ENCODE assay signal across 8 cellular contexts in genomic region chr2:68653538-68653982, GRCh38. TPM values are rescaled to one million over a fixed set of nuclear protein-coding genes. Genes with fewer than 3 reads are reported as not detected.
DNase-seq lines count a peak whose midpoint lies in the region; ATAC-seq and TF ChIP-seq lines count a peak whose summit lies in the region.

No MANE protein-coding gene starts in this region.

- H3K4me3 ChIP-seq in CD8-positive, alpha-beta T cell (ENCODE audit: low read depth, low read length), result no peak overlapping the region
- H3K4me3 ChIP-seq in aorta (ENCODE audit: low read length in 2 of 2), result no peak overlapping the region

- POLR2A ChIA-PET in CD8-positive, alpha-beta T cell (lab: Charles Lee), result no interaction called here

- peak; percentile 73 for ATAC-seq in CD8-positive, alpha-beta T cell
- peak; percentile 77 for ATAC-seq in GM21367 (IDR thresholded peaks at IDR 0.05; ENCODE audit: unreplicated experiment)
- peak; percentile 36 for ATAC-seq in aorta (ENCODE audit: low FRiP score)
- ATAC-seq in HG03196 (IDR thresholded peaks at IDR 0.05; ENCODE audit: unreplicated experiment), result no peak

- no peak overlapping the region for H3K27ac ChIP-seq in CD8-positive, alpha-beta T cell (ENCODE audit: low read depth, low read length)
- H3K27ac ChIP-seq in aorta (ENCODE audit: low read depth in 1 of 2, low read length in 2 of 2), result no peak overlapping the region

- intact Hi-C loops in CD8-positive, alpha-beta T cell (cut with DNase I, micrococcal nuclease), result no loop called here
- intact Hi-C loops in aorta (cut with DNase I), result no loop called here

- no peaks in the 10 kb centered on the region for H3K36me3 ChIP-seq in CD8-positive, alpha-beta T cell (ENCODE audit: insufficient read depth, low read length)
- H3K36me3 ChIP-seq in aorta (ENCODE audit: control insufficient read depth in 1 of 2, insufficient read depth in 2 of 2, low read length in 1 of 2), result no peaks in the 10 kb centered on the region

- peak in 4 of 7 experiments; percentile 15 to 52 (median 28) for DNase-seq in CD8-positive, alpha-beta T cell
- DNase-seq in KBM-7 (peak; percentile 72), activated T-cell treated with anti-CD3 and anti-CD28 coated beads for 48 hours (ENCODE audit: low read depth) (peak; percentile 48), kidney glomerular epithelial cell (lab: John Stamatoyannopoulos, UW) (peak; percentile 28), aorta (peak in 1 of 2 donors; percentile 73), NCI-H510A (lab: John Stamatoyannopoulos, UW) (no peak)

- no peaks in the 10 kb centered on the region for H3K9me3 Mint-ChIP-seq in CD8-positive, alpha-beta T cell

- TF ChIP-seq CTCF in CD8-positive, alpha-beta T cell (IDR thresholded peaks at IDR 0.05), result no peak

- peaks cover 7% of the 10 kb centered on the region for H3K27me3 Mint-ChIP-seq in CD8-positive, alpha-beta T cell (ENCODE audit: low read depth)

- H3K9me3 ChIP-seq in CD8-positive, alpha-beta T cell (ENCODE audit: low read length), result no peaks in the 10 kb centered on the region
- H3K9me3 ChIP-seq in aorta (ENCODE audit: control insufficient read depth, low read length), result no peaks in the 10 kb centered on the region

- peaks cover 32% of the 10 kb centered on the region for H3K4me1 Mint-ChIP-seq in CD8-positive, alpha-beta T cell (ENCODE audit: low read depth)

- WGBS in aorta, 2 donors, result 18% methylated on average over 10 of the region's 10 CpGs

- H3K4me1 ChIP-seq in CD8-positive, alpha-beta T cell (ENCODE audit: insufficient read depth, low read length), result peaks cover 12% of the 10 kb centered on the region
- no peaks in the 10 kb centered on the region for H3K4me1 ChIP-seq in aorta (ENCODE audit: control insufficient read depth in 1 of 2, insufficient read depth in 2 of 2, low read length in 2 of 2)

- H3K4me3 Mint-ChIP-seq in CD8-positive, alpha-beta T cell, result peak overlapping the region; percentile 8

- in situ Hi-C loops in KBM-7 (cut with MboI; ENCODE audit: low pct_unique_long_range_greater_than_20kb, low sequenced_read_pairs), result loop anchor here (25.0 kb wide), 1 partner anchor 166 kb away; no protein-coding TSS in a partner anchor

- peak overlapping the region; percentile 2 for H3K27ac Mint-ChIP-seq in CD8-positive, alpha-beta T cell

- CTCF ChIA-PET in CD8-positive, alpha-beta T cell (lab: Charles Lee), result no interaction called here

- no peaks in the 10 kb centered on the region for H3K36me3 Mint-ChIP-seq in CD8-positive, alpha-beta T cell

- H3K27me3 ChIP-seq in CD8-positive, alpha-beta T cell (ENCODE audit: insufficient read depth, low read length), result peaks cover 5% of the 10 kb centered on the region
- H3K27me3 ChIP-seq in aorta (ENCODE audit: control insufficient read depth in 1 of 2, insufficient read depth in 2 of 2, low read length in 1 of 2), result no peaks in the 10 kb centered on the region

RNA-seq across cellular contexts. Expression of gene PROKR1, which starts 10.2 kb away (rescaled TPM):
- not detected for total RNA-seq in CD8-positive, alpha-beta T cell
- total RNA-seq in aorta, result not detected
- polyA plus RNA-seq in aorta, result not detected
